ENCODE assay signal across 24 cellular contexts in genomic region chr20:56451056-56451765, GRCh38. TPM values are rescaled to one million over a fixed set of nuclear protein-coding genes. Genes with fewer than 3 reads are reported as not detected.
DNase-seq lines count a peak whose midpoint lies in the region; ATAC-seq and TF ChIP-seq lines count a peak whose summit lies in the region.
"Had no signal": no experiment of that assay in that cellular context is flagged by ENCODE, and none has a peak within 500 bp of the region (broad histone marks: within the 10 kb centered on the region; RNA-seq: fewer than 3 reads in every experiment).

No MANE protein-coding gene starts in this region.

- no peaks in the 10 kb centered on the region for H3K27me3 ChIP-seq in IMR-90 (ENCODE audit: control insufficient read depth, insufficient read depth, low read length)
- H3K27me3 ChIP-seq in naive thymus-derived CD4-positive, alpha-beta T cell (ENCODE audit: control insufficient read depth in 2 of 2, insufficient read depth in 2 of 2, low read length in 2 of 2), result no peaks in the 10 kb centered on the region
- H3K27me3 ChIP-seq in ascending aorta, result no peaks in the 10 kb centered on the region
- no peaks in the 10 kb centered on the region for H3K27me3 ChIP-seq in right lobe of liver

- no peak overlapping the region for H3K4me2 ChIP-seq in IMR-90 (ENCODE audit: low read depth, low read length)
- H3K4me2 ChIP-seq: GM23338 had no signal

- no peak overlapping the region for H4K91ac ChIP-seq in IMR-90 (ENCODE audit: insufficient read depth, low read depth, low read length)

- H3K9me3 Mint-ChIP-seq in naive thymus-derived CD4-positive, alpha-beta T cell, result no peaks in the 10 kb centered on the region
- H3K9me3 Mint-ChIP-seq: activated CD4-positive, alpha-beta memory T cell treated with anti-CD3 and anti-CD28 coated beads, Interleukin-2, amount 10 ng/mL, durations not matched to agents 7 days and 5 days; GM23338; T-cell; type B pancreatic cell had no signal

- peaks cover 0 to 11% (median 0%) of the 10 kb centered on the region in 7 donors for H3K4me1 Mint-ChIP-seq in naive thymus-derived CD4-positive, alpha-beta T cell
- H3K4me1 Mint-ChIP-seq: GM23338 had no signal

- H2AK9ac ChIP-seq in IMR-90 (replicated peaks; ENCODE audit: low read depth, low read length, poor library complexity), result peak overlapping the region; percentile 34

- no peak overlapping the region for H3K27ac ChIP-seq in IMR-90 (ENCODE audit: insufficient read depth, low read length)
- no peak overlapping the region for H3K27ac ChIP-seq in naive thymus-derived CD4-positive, alpha-beta T cell (ENCODE audit: low read depth, low read length)
- H3K27ac ChIP-seq in ascending aorta, result no peak overlapping the region
- no peak overlapping the region for H3K27ac ChIP-seq in right lobe of liver

- no peak overlapping the region for H2AK5ac ChIP-seq in IMR-90 (ENCODE audit: low read depth, low read length)

- H4K8ac ChIP-seq in IMR-90 (ENCODE audit: low read depth in 2 of 2, low read length in 2 of 2), result no peak overlapping the region

- no peaks in the 10 kb centered on the region for H3K4me1 ChIP-seq in IMR-90 (ENCODE audit: control insufficient read depth, insufficient read depth, low read length)
- peaks cover 0 to 8% of the 10 kb centered on the region in 2 donors for H3K4me1 ChIP-seq in naive thymus-derived CD4-positive, alpha-beta T cell (ENCODE audit: control insufficient read depth in 2 of 2, insufficient read depth in 2 of 2, low read length in 2 of 2)
- no peaks in the 10 kb centered on the region for H3K4me1 ChIP-seq in ascending aorta
- no peaks in the 10 kb centered on the region for H3K4me1 ChIP-seq in right lobe of liver

- WGBS in IMR-90 (ENCODE audit: extremely low coverage in 2 of 2, insufficient read length in 1 of 2), 2 experiments, result 65% methylated on average over 4 of the region's 13 CpGs; no CpG with 5 or more reads in 1 of the 2 experiments
- WGBS in right lobe of liver (ENCODE audit: insufficient coverage, low coverage, low lambda C conversion rate, missing lambda C conversion rate), result 73% methylated on average over 12 of the region's 13 CpGs

- H4K20me1 ChIP-seq in IMR-90 (ENCODE audit: insufficient read depth, low read length), result no peaks in the 10 kb centered on the region

- H4K5ac ChIP-seq in IMR-90 (ENCODE audit: low read depth, low read length), result no peak overlapping the region

- H2BK120ac ChIP-seq in IMR-90 (ENCODE audit: low read depth, low read length), result no peak overlapping the region

- H2BK5ac ChIP-seq in IMR-90 (ENCODE audit: low read depth, low read length, poor library complexity, severe bottlenecking), result no peak overlapping the region

- no peak overlapping the region for H3K14ac ChIP-seq in IMR-90 (replicated peaks; ENCODE audit: low read depth, low read length)

- peak overlapping the region in 5 of 9 donors; percentile 35 to 82 (median 55) for H3K27ac Mint-ChIP-seq in naive thymus-derived CD4-positive, alpha-beta T cell
- H3K27ac Mint-ChIP-seq: activated CD4-positive, alpha-beta memory T cell treated with anti-CD3 and anti-CD28 coated beads, Interleukin-2, amount 10 ng/mL, durations not matched to agents 7 days and 5 days; activated naive CD8-positive, alpha-beta T cell treated with anti-CD3 and anti-CD28 coated beads, Interleukin-2, amount 10 ng/mL, durations not matched to agents 7 days and 5 days; B cell; GM23338; type B pancreatic cell had no signal

- intact Hi-C loops in IMR-90 (cut with micrococcal nuclease), result no loop called here
- intact Hi-C loops in naive thymus-derived CD4-positive, alpha-beta T cell (cut with micrococcal nuclease), result no loop called here
- intact Hi-C loops in ascending aorta (cut with DNase I), result no loop called here
- intact Hi-C loops in right lobe of liver (cut with DNase I), result no loop called here

- no peak overlapping the region for H3K9ac ChIP-seq in IMR-90 (ENCODE audit: low read depth, low read length)

- no peak overlapping the region for H3K4ac ChIP-seq in IMR-90 (ENCODE audit: low read depth, low read length)

- no peak overlapping the region for H3K4me3 ChIP-seq in IMR-90 (ENCODE audit: insufficient read depth, low read depth, low read length)
- no peak overlapping the region for H3K4me3 ChIP-seq in naive thymus-derived CD4-positive, alpha-beta T cell (ENCODE audit: low read length)
- H3K4me3 ChIP-seq in ascending aorta, result no peak overlapping the region
- no peak overlapping the region for H3K4me3 ChIP-seq in right lobe of liver
- H3K4me3 ChIP-seq: GM23338 had no signal

- H3K56ac ChIP-seq in IMR-90 (ENCODE audit: extremely low read depth, insufficient read depth, low read length), result no peak overlapping the region

- no peak overlapping the region for H3K23ac ChIP-seq in IMR-90 (ENCODE audit: low read depth, low read length)

- ATAC-seq in IMR-90 (ENCODE audit: low read depth) (peak; percentile 70), SK-N-SH treated with all-trans-retinoic acid at 6 μM for 48 hours (no peak), right lobe of liver (no peak)
- no peak for ATAC-seq in naive thymus-derived CD4-positive, alpha-beta T cell
- ATAC-seq: activated CD4-positive, CD25-positive, alpha-beta regulatory T cell treated with anti-CD3 and anti-CD28 coated beads, Interleukin-2, amount 50 U/mL, for 24 hours; GM23338; T-cell had no signal

- POLR2A ChIA-PET in IMR-90 (lab: Charles Lee; ENCODE audit: unreplicated experiment), result interaction anchor here (0.6 to 0.7 kb wide), 3 partner anchors 10 to 63 kb away, joined by 3 to 6 read pairs (median 3); no protein-coding TSS in a partner anchor
- POLR2A ChIA-PET in naive thymus-derived CD4-positive, alpha-beta T cell (lab: Charles Lee), result no interaction called here

- no peak overlapping the region for H2AFZ ChIP-seq in IMR-90 (replicated peaks; ENCODE audit: low read length, poor library complexity)
- H2AFZ ChIP-seq: GM23338 had no signal

- H3K9me1 ChIP-seq in IMR-90 (ENCODE audit: insufficient read depth, low read length), result no peaks in the 10 kb centered on the region; the same call in 1 of the 2 replicates

- H3K18ac ChIP-seq in IMR-90 (ENCODE audit: low read depth, low read length), result no peak overlapping the region

- dilution Hi-C loops in IMR-90 (cut with HindIII; ENCODE audit: low sequenced_read_pairs, unreplicated experiment), result no loop called here

- H3K9me3 ChIP-seq in IMR-90 (ENCODE audit: control insufficient read depth, insufficient read depth, low read length) (no peaks in the 10 kb centered on the region), ascending aorta (no peaks in the 10 kb centered on the region), right lobe of liver (no peaks in the 10 kb centered on the region)
- H3K9me3 ChIP-seq in naive thymus-derived CD4-positive, alpha-beta T cell (ENCODE audit: control insufficient read depth in 2 of 3, low read length in 3 of 3), result no peaks in the 10 kb centered on the region

- CTCF ChIA-PET in IMR-90 (lab: Yijun Ruan, JAX), result interaction anchor here (0.6 kb wide), 1 partner anchor 32 kb away, joined by 5 read pairs; no protein-coding TSS in a partner anchor
- CTCF ChIA-PET in naive thymus-derived CD4-positive, alpha-beta T cell (lab: Charles Lee), result no interaction called here

- H3K36me3 ChIP-seq in IMR-90 (ENCODE audit: control insufficient read depth, insufficient read depth, low read length) (peaks cover 37% of the 10 kb centered on the region), ascending aorta (no peaks in the 10 kb centered on the region), right lobe of liver (peaks cover 0 to 1% (median 0%) of the 10 kb centered on the region in 4 donors)
- peaks cover 0 to 52% (median 14%) of the 10 kb centered on the region in 3 experiments for H3K36me3 ChIP-seq in naive thymus-derived CD4-positive, alpha-beta T cell (ENCODE audit: control insufficient read depth in 2 of 3, insufficient read depth in 3 of 3, low read length in 3 of 3)

- H3K27me3 Mint-ChIP-seq in naive thymus-derived CD4-positive, alpha-beta T cell, result no peaks in the 10 kb centered on the region
- H3K27me3 Mint-ChIP-seq: activated CD4-positive, alpha-beta memory T cell treated with anti-CD3 and anti-CD28 coated beads, Interleukin-2, amount 10 ng/mL, durations not matched to agents 7 days and 5 days; activated naive CD8-positive, alpha-beta T cell treated with anti-CD3 and anti-CD28 coated beads, Interleukin-2, amount 10 ng/mL, durations not matched to agents 7 days and 5 days; B cell; T-cell had no signal

- H2BK20ac ChIP-seq in IMR-90 (ENCODE audit: low read depth, low read length), result no peak overlapping the region

- no peak for TF ChIP-seq RAD21 in IMR-90 (IDR thresholded peaks at IDR 0.05; ENCODE audit: low read length)

- BruUV-seq in IMR-90 (replicated peaks; lab: Mats Ljungman, UMichigan), result no TSS peak

- H3K4me3 Mint-ChIP-seq in naive thymus-derived CD4-positive, alpha-beta T cell, result no peak overlapping the region
- H3K4me3 Mint-ChIP-seq: activated CD4-positive, alpha-beta memory T cell treated with anti-CD3 and anti-CD28 coated beads, Interleukin-2, amount 10 ng/mL, durations not matched to agents 7 days and 5 days; activated naive CD8-positive, alpha-beta T cell treated with anti-CD3 and anti-CD28 coated beads, Interleukin-2, amount 10 ng/mL, durations not matched to agents 7 days and 5 days; B cell; GM23338; T-cell; type B pancreatic cell had no signal

- TF ChIP-seq POLR2A in IMR-90 (IDR thresholded peaks at IDR 0.05; ENCODE audit: low read depth, low read length), result no peak
- TF ChIP-seq POLR2A in right lobe of liver (IDR thresholded peaks at IDR 0.05), result no peak

- in situ Hi-C loops in IMR-90 (cut with MboI; ENCODE audit: low sequenced_read_pairs), result no loop called here

- H2BK15ac ChIP-seq in IMR-90 (ENCODE audit: low read depth, low read length), result no peak overlapping the region

- peak; percentile 73 for DNase-seq in SIG-M5 treated with dmso at 0.1 percent for 504 hours (lab: John Stamatoyannopoulos, UW; ENCODE audit: unreplicated experiment)
- no peak for DNase-seq in SIG-M5 (lab: John Stamatoyannopoulos, UW)
- DNase-seq in IMR-90, result no peak
- no peak for DNase-seq in naive thymus-derived CD4-positive, alpha-beta T cell
- DNase-seq in ascending aorta (ENCODE audit: low spot score in 2 of 2), result no peak
- no peak for DNase-seq in DMS153 treated with DMSO at 0.1 percent for 48 hours (lab: John Stamatoyannopoulos, UW; ENCODE audit: unreplicated experiment)
- DNase-seq in right lobe of liver, result no peak
- DNase-seq: activated CD4-positive, alpha-beta memory T cell treated with anti-CD3 and anti-CD28 coated beads, Interleukin-2, amount 10 ng/mL, durations not matched to agents 7 days and 5 days; activated naive CD8-positive, alpha-beta T cell treated with anti-CD3 and anti-CD28 coated beads, Interleukin-2, amount 10 ng/mL, durations not matched to agents 7 days and 5 days; activated T-cell treated with anti-CD3 and anti-CD28 coated beads, Interleukin-2, amount 50 U/mL, for 48 hours; DMS79; KG1; kidney glomerular epithelial cell; NCI-H1694; NCI-H2171; NCI-H526; nucleus accumbens; T-cell had no signal

- peaks cover 17 to 58% (median 24%) of the 10 kb centered on the region in 5 donors for H3K36me3 Mint-ChIP-seq in naive thymus-derived CD4-positive, alpha-beta T cell
- H3K36me3 Mint-ChIP-seq: type B pancreatic cell had no signal

- no peaks in the 10 kb centered on the region; a peak in 1 of 4 replicates for H3K79me1 ChIP-seq in IMR-90 (ENCODE audit: low read depth in 1 of 2, low read length in 2 of 2)

- TF ChIP-seq CTCF in IMR-90 (conservative IDR thresholded peaks at IDR 0.05; ENCODE audit: low read depth, low read length) (no peak), ascending aorta (IDR thresholded peaks at IDR 0.05) (no peak), right lobe of liver (IDR thresholded peaks at IDR 0.05) (no peak)

RNA-seq across cellular contexts. Expression of gene RTF2, which starts 17.2 kb away (rescaled TPM):
- 109 and 118 TPM in 2 replicates for total RNA-seq in IMR-90 (2012; rRNA removed)
- polyA plus RNA-seq in IMR-90 (2012; rRNA removed), result 98.4 and 102 TPM in 2 replicates
- polyA plus RNA-seq in IMR-90 (2012; cell fraction: cytosol; rRNA removed), result 73.2 and 76.9 TPM in 2 replicates
- polyA plus RNA-seq in IMR-90 (2012; cell fraction: nucleus; rRNA removed; ENCODE audit: low replicate concordance), result 59.0 and 86.9 TPM in 2 replicates
- total RNA-seq in naive thymus-derived CD4-positive, alpha-beta T cell, result 100 to 1,000 TPM in 1 of 5 experiments, 10 to 100 TPM in 4; 62.5 to 118 (median 72.0) TPM
- polyA plus RNA-seq in naive thymus-derived CD4-positive, alpha-beta T cell, result 100 to 1,000 TPM; 156 to 157 TPM
- total RNA-seq in ascending aorta, result 54.5 TPM
- 10 to 100 TPM; 29.9 to 40.1 (median 32.6) TPM for total RNA-seq in right lobe of liver

RNA-seq across cellular contexts. Expression of gene CASS4, which starts 39.2 kb away (rescaled TPM):
- 25.8 and 26.1 TPM in 2 replicates for total RNA-seq in IMR-90 (2012; rRNA removed)
- polyA plus RNA-seq in IMR-90 (2012; rRNA removed), result 26.5 and 29.6 TPM in 2 replicates
- 12.7 and 19.2 TPM in 2 replicates for polyA plus RNA-seq in IMR-90 (2012; cell fraction: cytosol; rRNA removed)
- 28.4 and 44.9 TPM in 2 replicates for polyA plus RNA-seq in IMR-90 (2012; cell fraction: nucleus; rRNA removed; ENCODE audit: low replicate concordance)
- 10 to 100 TPM in 4 of 5 experiments, 1 to 10 TPM in 1; 8.0 to 16.9 (median 14.3) TPM for total RNA-seq in naive thymus-derived CD4-positive, alpha-beta T cell
- polyA plus RNA-seq in naive thymus-derived CD4-positive, alpha-beta T cell, result 10 to 100 TPM in 1 of 2 donors, 1 to 10 TPM in 1; 6.8 to 10.7 TPM
- total RNA-seq in ascending aorta, result 11.2 TPM
- total RNA-seq in right lobe of liver, result 1 to 10 TPM in 2 of 6 experiments, under 1 TPM in 4; 0.66 to 2.1 (median 0.83) TPM
- total RNA-seq: GM23338, pulmonary artery endothelial cell had no signal
- polyA plus RNA-seq: GM23338 had no signal

RNA-seq across cellular contexts. Expression of gene CSTF1, which starts 58.8 kb away (rescaled TPM):
- total RNA-seq in IMR-90 (2012; rRNA removed) (86.4 and 105 TPM in 2 replicates), ascending aorta (13.7 TPM), right lobe of liver (10 to 100 TPM; 14.9 to 27.2 (median 16.6) TPM)
- polyA plus RNA-seq in IMR-90 (2012; rRNA removed), result 48.8 and 49.5 TPM in 2 replicates
- 24.3 and 40.6 TPM in 2 replicates for polyA plus RNA-seq in IMR-90 (2012; cell fraction: cytosol; rRNA removed)
- polyA plus RNA-seq in IMR-90 (2012; cell fraction: nucleus; rRNA removed; ENCODE audit: low replicate concordance), result 28.6 and 46.9 TPM in 2 replicates
- 10 to 100 TPM; 16.4 to 50.7 (median 46.7) TPM for total RNA-seq in naive thymus-derived CD4-positive, alpha-beta T cell
- polyA plus RNA-seq in naive thymus-derived CD4-positive, alpha-beta T cell, result 10 to 100 TPM; 31.5 to 35.9 TPM

RNA-seq across cellular contexts. Expression of gene AURKA, which starts 59.2 kb away (rescaled TPM):
- total RNA-seq in IMR-90 (2012; rRNA removed), result 83.3 and 88.0 TPM in 2 replicates
- 63.7 and 68.0 TPM in 2 replicates for polyA plus RNA-seq in IMR-90 (2012; rRNA removed)
- polyA plus RNA-seq in IMR-90 (2012; cell fraction: cytosol; rRNA removed), result 21.7 and 43.0 TPM in 2 replicates
- 13.7 and 69.2 TPM in 2 replicates for polyA plus RNA-seq in IMR-90 (2012; cell fraction: nucleus; rRNA removed; ENCODE audit: low replicate concordance)
- 10 to 100 TPM in 1 of 5 experiments, 1 to 10 TPM in 3, under 1 TPM in 1; 0.95 to 44.1 (median 1.2) TPM for total RNA-seq in naive thymus-derived CD4-positive, alpha-beta T cell
- under 1 TPM; 0.43 to 0.64 TPM for polyA plus RNA-seq in naive thymus-derived CD4-positive, alpha-beta T cell
- total RNA-seq in ascending aorta, result not detected
- 1 to 10 TPM; 1.5 to 7.4 (median 2.5) TPM for total RNA-seq in right lobe of liver
